9 cellular contexts compared by ENCODE assay signal in the genomic region with DNA sequence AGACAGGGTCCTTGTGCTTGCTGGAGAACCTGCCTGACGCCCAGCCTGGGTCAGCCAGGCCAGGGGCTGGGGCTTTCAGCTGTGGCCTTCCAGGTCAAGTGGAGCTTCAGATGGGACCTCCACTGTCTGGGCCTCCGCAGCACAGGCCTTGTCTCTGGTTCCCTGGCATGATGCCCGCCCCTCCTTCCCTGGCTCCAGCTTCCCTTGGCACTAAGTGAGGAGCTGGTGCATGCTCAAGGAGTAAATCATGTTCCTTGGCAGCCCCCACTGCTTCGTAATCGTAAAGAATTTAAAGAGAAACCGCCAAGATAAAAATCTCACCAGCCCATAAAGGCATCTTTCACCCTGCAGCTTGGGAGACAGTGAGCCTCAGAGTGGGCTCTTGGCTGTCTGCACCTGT. TPM values are rescaled to one million over a fixed set of nuclear protein-coding genes. Genes with fewer than 3 reads are reported as not detected.
DNase-seq lines count a peak whose midpoint lies in the region; ATAC-seq and TF ChIP-seq lines count a peak whose summit lies in the region.
"Had no signal": no experiment of that assay in that cellular context is flagged by ENCODE, and none has a peak within 500 bp of the region (broad histone marks: within the 10 kb centered on the region; RNA-seq: fewer than 3 reads in every experiment).

No MANE protein-coding gene starts in this region.

- H3K27ac ChIP-seq in mesenchymal stem cell (ENCODE audit: low read length, poor library complexity, severe bottlenecking), result no peak overlapping the region
- H3K27ac ChIP-seq in tibial nerve, result peak overlapping the region; percentile 21 to 83 (median 68)

- H2BK15ac ChIP-seq in mesenchymal stem cell (ENCODE audit: low read depth, poor library complexity, severe bottlenecking), result no peak overlapping the region

- no peaks in the 10 kb centered on the region for H3K79me1 ChIP-seq in mesenchymal stem cell (replicated peaks; ENCODE audit: low read length, poor library complexity, severe bottlenecking)

- H3K9me3 ChIP-seq in mesenchymal stem cell (ENCODE audit: control insufficient read depth, low read length), result no peaks in the 10 kb centered on the region
- H3K9me3 ChIP-seq in tibial nerve, result no peaks in the 10 kb centered on the region

- no peak overlapping the region for H2BK12ac ChIP-seq in mesenchymal stem cell (ENCODE audit: low read length in 2 of 2)

- H3K23ac ChIP-seq in mesenchymal stem cell (ENCODE audit: low read length in 2 of 2), result no peak overlapping the region

- H3K4ac ChIP-seq in mesenchymal stem cell (ENCODE audit: low read depth in 1 of 2, low read length in 2 of 2), result no peak overlapping the region

- no peak overlapping the region for H3K18ac ChIP-seq in mesenchymal stem cell (ENCODE audit: low read depth in 1 of 2, low read length in 2 of 2)

- TF ChIP-seq CTCF in tibial nerve (IDR thresholded peaks at IDR 0.05), result no peak

- no peak overlapping the region for H2BK5ac ChIP-seq in mesenchymal stem cell (ENCODE audit: low read depth, low read length, poor library complexity, severe bottlenecking)

- peaks cover 7 to 8% of the 10 kb centered on the region in 2 experiments for H3K27me3 ChIP-seq in mesenchymal stem cell (ENCODE audit: control insufficient read depth in 1 of 2, insufficient read depth in 1 of 2, low read length in 2 of 2)
- no peaks in the 10 kb centered on the region for H3K27me3 ChIP-seq in tibial nerve

- H2AFZ ChIP-seq in mesenchymal stem cell (ENCODE audit: low read depth, low read length), result no peak overlapping the region

- H3K4me3 ChIP-seq in mesenchymal stem cell (ENCODE audit: insufficient read depth in 1 of 2, low read depth in 1 of 2, low read length in 2 of 2), result peak overlapping the region in 1 of 2 experiments; percentile 48
- no peak overlapping the region for H3K4me3 ChIP-seq in tibial nerve

- TF ChIP-seq EP300 in tibial nerve (IDR thresholded peaks at IDR 0.05), result no peak

- H3K9ac ChIP-seq in mesenchymal stem cell (ENCODE audit: low read length), result peak overlapping the region; percentile 27

- no peak for TF ChIP-seq POLR2A in tibial nerve (IDR thresholded peaks at IDR 0.05)

- no peak overlapping the region for H3K14ac ChIP-seq in mesenchymal stem cell (ENCODE audit: low read length in 2 of 2)

- H3K36me3 ChIP-seq in mesenchymal stem cell (ENCODE audit: control insufficient read depth in 1 of 2, insufficient read depth in 2 of 2, low read depth in 1 of 2, low read length in 2 of 2), result peaks cover 0 to 33% of the 10 kb centered on the region in 2 experiments
- no peaks in the 10 kb centered on the region for H3K36me3 ChIP-seq in tibial nerve

- ATAC-seq in HG02642 (IDR thresholded peaks at IDR 0.05; ENCODE audit: poor library complexity, unreplicated experiment), result no peak
- ATAC-seq: naive thymus-derived CD8-positive, alpha-beta T cell had no signal

- H4K91ac ChIP-seq in mesenchymal stem cell (ENCODE audit: low read length), result no peak overlapping the region

- no peak overlapping the region for H2BK120ac ChIP-seq in mesenchymal stem cell (ENCODE audit: low read depth, low read length)

- no peak overlapping the region for H3K4me2 ChIP-seq in mesenchymal stem cell (ENCODE audit: low read length, poor library complexity, severe bottlenecking)

- no peak overlapping the region for H4K8ac ChIP-seq in mesenchymal stem cell (ENCODE audit: low read length)

- WGBS in mesenchymal stem cell, result 87% methylated on average over 6 of the region's 6 CpGs
- 19 to 48% methylated on average over 6 of the region's 6 CpGs for WGBS in tibial nerve, 2 donors

- peak; percentile 63 for DNase-seq in HT-29 (ENCODE audit: low spot score)
- peak; percentile 77 for DNase-seq in cerebellum (ENCODE audit: low spot score)
- no peak for DNase-seq in mesenchymal stem cell
- DNase-seq in tibial nerve (ENCODE audit: low spot score in 2 of 2), result peak; percentile 37 to 47
- no peak for DNase-seq in iPS-NIHi11 (ENCODE audit: low spot score)
- DNase-seq in NOMO-1 treated with dmso at 0.1 percent for 144 hours (lab: John Stamatoyannopoulos, UW; ENCODE audit: unreplicated experiment), result no peak
- DNase-seq: NCI-H345 had no signal

- no peak overlapping the region for H2AK5ac ChIP-seq in mesenchymal stem cell (ENCODE audit: low read length, severe bottlenecking)

- H3K4me1 ChIP-seq in mesenchymal stem cell (ENCODE audit: control insufficient read depth, insufficient read depth, low read depth, low read length) (peaks cover 56% of the 10 kb centered on the region), tibial nerve (peaks cover 0 to 100% (median 54%) of the 10 kb centered on the region in 4 donors)

RNA-seq across cellular contexts. Expression of a gene that starts 8.9 kb away (rescaled TPM):
- 14.6 and 16.5 TPM in 2 replicates for total RNA-seq in HT-29 (2014; rRNA removed; shearing (Covaris generic))
- total RNA-seq in cerebellum, result 8.2 TPM
- 23.6 TPM for polyA plus RNA-seq in mesenchymal stem cell (2013, experiment 1 of 2)
- polyA plus RNA-seq in mesenchymal stem cell (2013, experiment 2 of 2), result 23.0 TPM
- total RNA-seq in tibial nerve, result 10 to 100 TPM; 14.4 to 58.5 (median 17.4) TPM
- total RNA-seq: naive thymus-derived CD8-positive, alpha-beta T cell had no signal
- polyA plus RNA-seq: naive thymus-derived CD8-positive, alpha-beta T cell had no signal

RNA-seq across cellular contexts. Expression of a gene that starts 27.4 kb away (rescaled TPM):
- 0.18 TPM in 1 of 2 replicates, not detected in the other for total RNA-seq in HT-29 (2014; rRNA removed; shearing (Covaris generic))
- total RNA-seq in cerebellum (not detected), tibial nerve (not detected)
- not detected for polyA plus RNA-seq in mesenchymal stem cell (2013, experiment 1 of 2)
- not detected for polyA plus RNA-seq in mesenchymal stem cell (2013, experiment 2 of 2)
- total RNA-seq: naive thymus-derived CD8-positive, alpha-beta T cell had no signal
- polyA plus RNA-seq: naive thymus-derived CD8-positive, alpha-beta T cell had no signal

RNA-seq across cellular contexts. Expression of a gene that starts 41.0 kb away (rescaled TPM):
- total RNA-seq in HT-29 (2014; rRNA removed; shearing (Covaris generic)), result 0.70 TPM in 1 of 2 replicates, not detected in the other
- total RNA-seq in cerebellum, result 6.2 TPM
- 0.01 TPM for polyA plus RNA-seq in mesenchymal stem cell (2013, experiment 1 of 2)
- 0.03 TPM for polyA plus RNA-seq in mesenchymal stem cell (2013, experiment 2 of 2)
- 1 to 10 TPM in 2 of 4 donors, under 1 TPM in 2; 0.21 to 8.1 (median 1.5) TPM for total RNA-seq in tibial nerve
- total RNA-seq: naive thymus-derived CD8-positive, alpha-beta T cell had no signal
- polyA plus RNA-seq: naive thymus-derived CD8-positive, alpha-beta T cell had no signal

Comparison
In these comparisons a context has a peak if more than half of its experiments do, and no peak if none do; other contexts are left out.
1. DNase-seq: peak in HT-29 (single experiment), cerebellum (single experiment) and tibial nerve (2 of 2); none in mesenchymal stem cell (single experiment), iPS-NIHi11 (single experiment) and NOMO-1 treated with dmso at 0.1 percent for 144 hours (single experiment).